17 cellular contexts compared by ENCODE assay signal in the genomic region with DNA sequence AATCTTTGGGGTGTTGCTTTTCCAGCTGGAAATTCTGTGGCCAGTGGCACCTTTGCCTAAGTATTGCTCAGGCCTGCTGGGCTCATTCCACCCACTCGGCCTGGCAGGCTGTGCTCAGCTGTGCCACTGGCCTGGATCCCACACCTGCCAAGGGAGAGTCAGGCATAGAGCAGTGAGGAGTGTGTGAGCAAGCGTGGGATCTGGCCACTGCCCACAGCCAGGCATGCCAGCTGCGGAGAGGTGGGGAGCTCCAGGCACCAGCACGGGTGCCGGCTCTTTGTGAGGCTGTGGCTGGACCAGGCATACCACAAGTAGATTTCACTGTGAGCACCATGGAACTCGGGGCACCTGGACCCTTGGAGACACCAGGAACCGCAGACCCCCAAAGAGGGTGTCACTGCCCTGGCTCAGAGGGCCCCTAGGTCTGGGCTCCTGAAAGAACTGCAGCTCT.
"Had no signal": no experiment of that assay in that cellular context is flagged by ENCODE, and none has a peak within 500 bp of the region (broad histone marks: within the 10 kb centered on the region; RNA-seq: fewer than 3 reads in every experiment).

No MANE protein-coding gene starts in this region.

- DNase-seq: activated CD4-positive, alpha-beta T cell treated with anti-CD3 and anti-CD28 coated beads, Interleukin-2, amount 50 U/mL, for 1 hour; activated CD4-positive, CD25-positive, alpha-beta regulatory T cell; activated effector memory CD4-positive, alpha-beta T cell treated with Interleukin-2 at 50 U/mL for 16 hours; activated T-cell treated with anti-CD3 and anti-CD28 coated beads, Interleukin-2, amount 50 U/mL, for 24 hours; amniotic stem cell; brain microvascular endothelial cell; mammary epithelial cell; ovary; stimulated activated CD4-positive, alpha-beta T cell treated with anti-CD3 and anti-CD28 coated beads, Interleukin-15, amount 100 ng/mL, for 24 hours; stimulated activated CD4-positive, alpha-beta T cell treated with anti-CD3 and anti-CD28 coated beads, Interleukin-4, amount 100 ng/mL, for 24 hours; stimulated activated naive CD8-positive, alpha-beta T cell treated with anti-CD3 and anti-CD28 coated beads, Interleukin-15, amount 100 ng/mL, for 72 hours; T-helper 2 cell had no signal

- ATAC-seq: activated naive CD4-positive, alpha-beta T cell treated with anti-CD3 and anti-CD28 coated beads, Interleukin-2, amount 50 U/mL, for 72 hours; left lobe of liver; stimulated activated naive CD8-positive, alpha-beta T cell treated with anti-CD3 and anti-CD28 coated beads, Interleukin-15, amount 100 ng/mL, for 72 hours had no signal

- H3K27ac ChIP-seq: brain microvascular endothelial cell, ovary, thoracic aorta had no signal

- H3K9me3 ChIP-seq: ovary, thoracic aorta had no signal

- H3K27me3 Mint-ChIP-seq: activated T-cell treated with anti-CD3 and anti-CD28 coated beads, Interleukin-2, amount 50 U/mL, for 24 hours; stimulated activated naive CD8-positive, alpha-beta T cell treated with anti-CD3 and anti-CD28 coated beads, Interleukin-15, amount 100 ng/mL, for 72 hours had no signal

- H3K27me3 ChIP-seq: brain microvascular endothelial cell, ovary had no signal

- H3K27ac Mint-ChIP-seq: activated naive CD4-positive, alpha-beta T cell treated with anti-CD3 and anti-CD28 coated beads, Interleukin-2, amount 50 U/mL, for 72 hours; activated T-cell treated with anti-CD3 and anti-CD28 coated beads, Interleukin-2, amount 50 U/mL, for 24 hours; dendritic cell treated with granulocyte-macrophage colony-stimulating factor and Interleukin-4, amounts not matched to agents 40 ng/mL and 50 ng/mL, for 4 days; nephron had no signal

- H3K4me3 ChIP-seq: ovary, thoracic aorta had no signal

- H3K4me3 Mint-ChIP-seq: activated T-cell treated with anti-CD3 and anti-CD28 coated beads, Interleukin-2, amount 50 U/mL, for 24 hours; dendritic cell treated with granulocyte-macrophage colony-stimulating factor and Interleukin-4, amounts not matched to agents 40 ng/mL and 50 ng/mL, for 4 days; nephron; stimulated activated naive CD8-positive, alpha-beta T cell treated with anti-CD3 and anti-CD28 coated beads, Interleukin-15, amount 100 ng/mL, for 72 hours had no signal

- H3K9me3 Mint-ChIP-seq: dendritic cell treated with granulocyte-macrophage colony-stimulating factor and Interleukin-4, amounts not matched to agents 40 ng/mL and 50 ng/mL, for 4 days; nephron had no signal

- H3K4me1 Mint-ChIP-seq: nephron; stimulated activated naive CD8-positive, alpha-beta T cell treated with anti-CD3 and anti-CD28 coated beads, Interleukin-15, amount 100 ng/mL, for 72 hours had no signal

- H3K36me3 ChIP-seq: brain microvascular endothelial cell, ovary, thoracic aorta had no signal
